In the genomic region with DNA sequence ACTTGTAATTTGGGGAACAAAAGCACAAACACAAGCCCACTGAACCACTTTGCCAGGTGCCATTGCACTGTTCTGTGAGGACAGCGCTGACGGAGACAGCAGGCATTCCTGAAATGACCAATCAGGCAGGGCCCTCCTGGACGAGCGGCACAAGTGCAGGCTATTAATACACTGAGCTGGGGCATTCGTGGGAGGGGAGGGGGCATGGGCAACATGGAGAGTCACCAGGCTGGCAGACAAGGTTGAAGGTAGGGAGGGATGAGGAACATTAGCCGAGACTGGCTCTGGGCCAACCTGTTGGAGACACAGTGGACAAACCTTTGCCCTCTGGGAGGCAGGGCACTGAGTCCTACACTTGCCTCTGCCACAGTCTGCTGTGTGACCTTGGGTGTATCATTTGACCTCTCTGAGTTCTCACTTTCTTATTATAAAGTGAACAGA, we compare ENCODE assay signal across 2 cellular contexts.
TF ChIP-seq lines count a peak whose summit lies in the region.

No MANE protein-coding gene starts in this region.

TF ChIP-seq in K562, 482 proteins besides CTCF, POLR2A, EP300 and RAD21:
- TF ChIP-seq KAT8 (IDR thresholded peaks at IDR 0.05; ENCODE audit: low read depth) (no peak), ZFP36 (IDR thresholded peaks at IDR 0.05; ENCODE audit: low read depth, low read length, partially characterized antibody) (peak; percentile 7)

TF ChIP-seq in HepG2, 621 proteins besides CTCF, POLR2A, EP300 and RAD21:
- TF ChIP-seq BCL6 (CRISPR knock-in tag; IDR thresholded peaks at IDR 0.05), result 0 out of 2 replicates have a peak, but pooled peaks have one; percentile 11
- no peak for TF ChIP-seq NR2F6 (IDR thresholded peaks at IDR 0.05)
- 0 out of 2 replicates have a peak, but pooled peaks have one; percentile 14 for TF ChIP-seq NR2F6 (CRISPR knock-in tag; IDR thresholded peaks at IDR 0.05)
- peak; percentile 45; the same call in 1 of the 2 replicates for TF ChIP-seq RCOR2 (CRISPR knock-in tag; IDR thresholded peaks at IDR 0.05)
- TF ChIP-seq TAF15 (IDR thresholded peaks at IDR 0.05; ENCODE audit: low read depth, low read length, poor library complexity, severe bottlenecking), result no peak
- peak; percentile 67; the same call in 1 of the 2 replicates for TF ChIP-seq ZMYM3 (CRISPR knock-in tag; IDR thresholded peaks at IDR 0.05)
- TF ChIP-seq, protein P1, sequence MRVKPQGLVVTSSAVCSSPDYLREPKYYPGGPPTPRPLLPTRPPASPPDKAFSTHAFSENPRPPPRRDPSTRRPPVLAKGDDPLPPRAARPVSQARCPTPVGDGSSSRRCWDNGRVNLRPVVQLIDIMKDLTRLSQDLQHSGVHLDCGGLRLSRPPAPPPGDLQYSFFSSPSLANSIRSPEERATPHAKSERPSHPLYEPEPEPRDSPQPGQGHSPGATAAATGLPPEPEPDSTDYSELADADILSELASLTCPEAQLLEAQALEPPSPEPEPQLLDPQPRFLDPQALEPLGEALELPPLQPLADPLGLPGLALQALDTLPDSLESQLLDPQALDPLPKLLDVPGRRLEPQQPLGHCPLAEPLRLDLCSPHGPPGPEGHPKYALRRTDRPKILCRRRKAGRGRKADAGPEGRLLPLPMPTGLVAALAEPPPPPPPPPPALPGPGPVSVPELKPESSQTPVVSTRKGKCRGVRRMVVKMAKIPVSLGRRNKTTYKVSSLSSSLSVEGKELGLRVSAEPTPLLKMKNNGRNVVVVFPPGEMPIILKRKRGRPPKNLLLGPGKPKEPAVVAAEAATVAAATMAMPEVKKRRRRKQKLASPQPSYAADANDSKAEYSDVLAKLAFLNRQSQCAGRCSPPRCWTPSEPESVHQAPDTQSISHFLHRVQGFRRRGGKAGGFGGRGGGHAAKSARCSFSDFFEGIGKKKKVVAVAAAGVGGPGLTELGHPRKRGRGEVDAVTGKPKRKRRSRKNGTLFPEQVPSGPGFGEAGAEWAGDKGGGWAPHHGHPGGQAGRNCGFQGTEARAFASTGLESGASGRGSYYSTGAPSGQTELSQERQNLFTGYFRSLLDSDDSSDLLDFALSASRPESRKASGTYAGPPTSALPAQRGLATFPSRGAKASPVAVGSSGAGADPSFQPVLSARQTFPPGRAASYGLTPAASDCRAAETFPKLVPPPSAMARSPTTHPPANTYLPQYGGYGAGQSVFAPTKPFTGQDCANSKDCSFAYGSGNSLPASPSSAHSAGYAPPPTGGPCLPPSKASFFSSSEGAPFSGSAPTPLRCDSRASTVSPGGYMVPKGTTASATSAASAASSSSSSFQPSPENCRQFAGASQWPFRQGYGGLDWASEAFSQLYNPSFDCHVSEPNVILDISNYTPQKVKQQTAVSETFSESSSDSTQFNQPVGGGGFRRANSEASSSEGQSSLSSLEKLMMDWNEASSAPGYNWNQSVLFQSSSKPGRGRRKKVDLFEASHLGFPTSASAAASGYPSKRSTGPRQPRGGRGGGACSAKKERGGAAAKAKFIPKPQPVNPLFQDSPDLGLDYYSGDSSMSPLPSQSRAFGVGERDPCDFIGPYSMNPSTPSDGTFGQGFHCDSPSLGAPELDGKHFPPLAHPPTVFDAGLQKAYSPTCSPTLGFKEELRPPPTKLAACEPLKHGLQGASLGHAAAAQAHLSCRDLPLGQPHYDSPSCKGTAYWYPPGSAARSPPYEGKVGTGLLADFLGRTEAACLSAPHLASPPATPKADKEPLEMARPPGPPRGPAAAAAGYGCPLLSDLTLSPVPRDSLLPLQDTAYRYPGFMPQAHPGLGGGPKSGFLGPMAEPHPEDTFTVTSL (CRISPR knock-in tag; IDR thresholded peaks at IDR 0.05; ENCODE audit: borderline replicate concordance), result no peak
- TF ChIP-seq TEAD3 (CRISPR knock-in tag; optimal IDR thresholded peaks at IDR 0.05; ENCODE audit: borderline replicate concordance), result peak; percentile 8
- 0 out of 2 replicates have a peak, but pooled peaks have one; percentile 56 for TF ChIP-seq KDM1A (CRISPR knock-in tag; IDR thresholded peaks at IDR 0.05)
- TF ChIP-seq ZBTB42 (CRISPR knock-in tag; IDR thresholded peaks at IDR 0.05), result 0 out of 2 replicates have a peak, but pooled peaks have one; percentile 16
- TF ChIP-seq ZNF101 (CRISPR knock-in tag; IDR thresholded peaks at IDR 0.05; ENCODE audit: borderline replicate concordance, low read depth), result no peak
- no peak for TF ChIP-seq SMAD1 (CRISPR knock-in tag; IDR thresholded peaks at IDR 0.05; ENCODE audit: borderline replicate concordance, low read depth)
- TF ChIP-seq HNF4A (CRISPR knock-in tag; IDR thresholded peaks at IDR 0.05), result 0 out of 2 replicates have a peak, but pooled peaks have one; percentile 26
- TF ChIP-seq ZNF768 (CRISPR knock-in tag; IDR thresholded peaks at IDR 0.05), result peak; percentile 95
